ENCODE assay signal across 27 cellular contexts in the genomic region with DNA sequence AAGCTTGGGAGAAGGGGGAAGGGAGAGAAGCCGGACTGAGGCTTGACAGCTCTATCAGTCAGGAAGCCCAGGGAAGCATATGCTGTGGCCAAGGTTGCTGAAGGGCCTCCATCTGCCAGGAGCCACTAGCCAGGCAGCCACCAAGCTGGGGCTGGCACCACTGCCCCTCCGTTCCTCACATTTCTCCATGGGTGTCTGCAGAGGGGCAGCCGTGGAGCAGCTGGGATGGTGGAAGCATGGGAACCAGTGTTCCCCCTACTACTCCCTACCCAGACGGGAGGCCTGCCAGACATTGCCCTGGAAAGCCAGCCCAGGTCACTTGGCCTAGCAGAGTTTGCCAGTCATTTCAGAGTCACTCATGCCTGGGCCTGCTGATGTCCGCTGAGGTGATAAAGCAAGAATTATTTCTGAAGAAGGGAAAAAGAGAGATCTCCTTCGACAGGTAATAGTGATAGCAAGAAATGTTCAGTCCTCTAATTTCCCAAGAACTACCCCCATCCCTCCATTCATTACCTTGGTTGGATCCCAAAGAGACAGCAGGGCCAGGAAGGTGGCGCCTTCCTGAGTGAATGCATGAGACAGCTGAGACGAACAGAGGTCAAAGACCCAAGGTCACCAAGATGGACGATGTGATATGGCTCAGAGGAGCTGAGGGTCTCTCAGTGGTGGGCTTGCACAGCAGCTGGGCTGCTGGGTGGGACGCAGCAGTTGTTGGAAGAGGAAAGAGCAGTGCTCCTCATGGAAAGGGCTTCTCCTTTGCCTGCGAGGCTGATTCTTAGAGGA. TPM values are rescaled to one million over a fixed set of nuclear protein-coding genes. Genes with fewer than 3 reads are reported as not detected.
DNase-seq lines count a peak whose midpoint lies in the region; ATAC-seq, FAIRE-seq and TF ChIP-seq lines count a peak whose summit lies in the region.
"Had no signal": no experiment of that assay in that cellular context is flagged by ENCODE, and none has a peak within 500 bp of the region (broad histone marks: within the 10 kb centered on the region; RNA-seq: fewer than 3 reads in every experiment).

No MANE protein-coding gene starts in this region.

- 0 out of 2 replicates have a peak overlapping the region, but pooled peaks have one; percentile 9 for H3K27ac Mint-ChIP-seq in GM23338
- H3K27ac Mint-ChIP-seq: brain; endodermal cell; natural killer cell treated with Interleukin-12 subunit alpha and Interleukin-12 subunit beta and Interleukin-15 and Interleukin-18, amount 100 ng/mL, for 72 hours; stimulated activated effector memory CD8-positive, alpha-beta T cell treated with anti-CD3 and anti-CD28 coated beads, Interleukin-12 subunit alpha, Interleukin-12 subunit beta, amount 100 ng/mL, for 72 hours had no signal

- H3K4me2 ChIP-seq in GM23338, result no peak overlapping the region

- DNase-seq in activated effector memory CD4-positive, alpha-beta T cell treated with anti-CD3 and anti-CD28 coated beads, Interleukin-2, amount 50 U/mL, for 16 hours, result peak; percentile 14
- no peak for DNase-seq in activated effector memory CD4-positive, alpha-beta T cell treated with Interleukin-2 at 50 U/mL for 16 hours
- no peak for DNase-seq in GM23338 (ENCODE audit: low spot score)
- no peak for DNase-seq in bronchial epithelial cell (ENCODE audit: low read depth)
- DNase-seq in posterior vena cava (ENCODE audit: low spot score), result peak; percentile 51
- no peak for DNase-seq in KG1 (lab: John Stamatoyannopoulos, UW)
- DNase-seq: activated CD4-positive, CD25-positive, alpha-beta regulatory T cell; endodermal cell; GM23248; IMR-90; midbrain; NCI-H1105 treated with DMSO at 0.1 percent for 48 hours; NCI-H2029 treated with DMSO at 0.1 percent for 48 hours; NCI-H226; NCI-H748 treated with DMSO at 0.1 percent for 48 hours; retina; spleen; stimulated activated CD4-positive, alpha-beta T cell treated with anti-CD3 and anti-CD28 coated beads, Interleukin-2, amount 100 ng/mL, for 48 hours had no signal

- H3K4me3 ChIP-seq in GM23338, result no peak overlapping the region
- H3K4me3 ChIP-seq in bronchial epithelial cell (ENCODE audit: low read depth, low read length), result no peak overlapping the region
- H3K4me3 ChIP-seq: coronary artery, esophagus muscularis mucosa, GM23248, spleen, thoracic aorta, vagina had no signal

- no peaks in the 10 kb centered on the region for H3K4me1 ChIP-seq in GM23338 (ENCODE audit: insufficient read depth)
- H3K4me1 ChIP-seq: spleen, vagina had no signal

- H3K27me3 ChIP-seq in GM23338 (ENCODE audit: insufficient read depth), result no peaks in the 10 kb centered on the region
- H3K27me3 ChIP-seq in bronchial epithelial cell (ENCODE audit: control insufficient read depth, insufficient read depth, low read length), result no peaks in the 10 kb centered on the region
- H3K27me3 ChIP-seq: esophagus muscularis mucosa, spleen, vagina had no signal

- no peaks in the 10 kb centered on the region for H3K4me1 Mint-ChIP-seq in GM23338

- intact Hi-C loops in posterior vena cava (cut with DNase I), result no loop called here

- no peaks in the 10 kb centered on the region for H3K36me3 Mint-ChIP-seq in GM23338 (ENCODE audit: low read depth)
- H3K36me3 Mint-ChIP-seq: natural killer cell treated with Interleukin-12 subunit alpha and Interleukin-12 subunit beta and Interleukin-15 and Interleukin-18, amount 100 ng/mL, for 72 hours; stimulated activated effector memory CD8-positive, alpha-beta T cell treated with anti-CD3 and anti-CD28 coated beads, Interleukin-12 subunit alpha, Interleukin-12 subunit beta, amount 100 ng/mL, for 72 hours had no signal

- H3K36me3 ChIP-seq in GM23338 (ENCODE audit: insufficient read depth), result no peaks in the 10 kb centered on the region
- no peaks in the 10 kb centered on the region for H3K36me3 ChIP-seq in bronchial epithelial cell (ENCODE audit: control insufficient read depth, insufficient read depth, low read length)
- H3K36me3 ChIP-seq: spleen, thoracic aorta, vagina had no signal

- H4K20me1 ChIP-seq in GM23338 (replicated peaks; ENCODE audit: insufficient read depth), result no peaks in the 10 kb centered on the region

- peak; percentile 55 for FAIRE-seq in bronchial epithelial cell (lab: Jason Lieb, UNC)

- no peak overlapping the region for H2AFZ ChIP-seq in GM23338
- H2AFZ ChIP-seq: GM23248 had no signal

- H3F3A ChIP-seq in GM23338 (replicated peaks; ENCODE audit: low read depth), result no peaks in the 10 kb centered on the region

- no peaks in the 10 kb centered on the region for H3K79me2 ChIP-seq in GM23338 (replicated peaks; ENCODE audit: insufficient read depth)

- no peaks in the 10 kb centered on the region for H3K9me2 ChIP-seq in GM23338 (ENCODE audit: insufficient read depth)

- H3K27me3 Mint-ChIP-seq in GM23338 (ENCODE audit: insufficient read depth, low read depth, poor library complexity), result peaks cover 4% of the 10 kb centered on the region
- H3K27me3 Mint-ChIP-seq: natural killer cell treated with Interleukin-12 subunit alpha and Interleukin-12 subunit beta and Interleukin-15 and Interleukin-18, amount 100 ng/mL, for 72 hours had no signal

- H3K9me3 Mint-ChIP-seq in GM23338, result no peaks in the 10 kb centered on the region
- H3K9me3 Mint-ChIP-seq: brain; endodermal cell; natural killer cell treated with Interleukin-12 subunit alpha and Interleukin-12 subunit beta and Interleukin-15 and Interleukin-18, amount 100 ng/mL, for 72 hours; stimulated activated effector memory CD8-positive, alpha-beta T cell treated with anti-CD3 and anti-CD28 coated beads, Interleukin-12 subunit alpha, Interleukin-12 subunit beta, amount 100 ng/mL, for 72 hours had no signal

- ATAC-seq in GM23338, result no peak
- ATAC-seq in GM21576 (IDR thresholded peaks at IDR 0.05; ENCODE audit: unreplicated experiment), result no peak
- ATAC-seq in GM18519 (IDR thresholded peaks at IDR 0.05; ENCODE audit: low FRiP score, unreplicated experiment), result no peak
- ATAC-seq: natural killer cell treated with Interleukin-12 subunit alpha and Interleukin-12 subunit beta and Interleukin-15 and Interleukin-18, amount 100 ng/mL, for 72 hours; stimulated activated effector memory CD8-positive, alpha-beta T cell treated with anti-CD3 and anti-CD28 coated beads, Interleukin-12 subunit alpha, Interleukin-12 subunit beta, amount 100 ng/mL, for 72 hours had no signal

- no peak overlapping the region for H3K4me3 Mint-ChIP-seq in GM23338
- H3K4me3 Mint-ChIP-seq: brain; endodermal cell; natural killer cell treated with Interleukin-12 subunit alpha and Interleukin-12 subunit beta and Interleukin-15 and Interleukin-18, amount 100 ng/mL, for 72 hours; stimulated activated effector memory CD8-positive, alpha-beta T cell treated with anti-CD3 and anti-CD28 coated beads, Interleukin-12 subunit alpha, Interleukin-12 subunit beta, amount 100 ng/mL, for 72 hours had no signal

- H3K27ac ChIP-seq in GM23338 (ENCODE audit: low read depth), result no peak overlapping the region
- H3K27ac ChIP-seq: coronary artery, esophagus muscularis mucosa, GM23248, spleen, thoracic aorta, vagina had no signal

- no peak for TF ChIP-seq CTCF in GM23338 (conservative IDR thresholded peaks at IDR 0.05; ENCODE audit: low read depth in 2 of 2)
- no peak for TF ChIP-seq CTCF in bronchial epithelial cell (IDR thresholded peaks at IDR 0.05; ENCODE audit: insufficient read depth, low read length, severe bottlenecking)

TF ChIP-seq in GM23338, 12 proteins besides CTCF, POLR2A, EP300 and RAD21 (continues in another document):
- TF ChIP-seq CREB1 (CRISPR knock-in tag; IDR thresholded peaks at IDR 0.05; ENCODE audit: low read depth), result no peak

RNA-seq across cellular contexts. Expression of gene SNPH, which starts 21.9 kb away (rescaled TPM):
- 3.5 and 5.8 TPM in 2 replicates for total RNA-seq in GM23338 (2014; rRNA removed; shearing (Covaris generic))
- polyA plus RNA-seq in GM23338 (2016; fragmentation: Nextera tagmentation; extraction: Ambion mirVana), result 1.3 and 1.5 TPM in 2 replicates
- total RNA-seq in bronchial epithelial cell (1.7 and 1.8 TPM in 2 replicates), posterior vena cava (10 to 100 TPM in 1 of 2 donors, 1 to 10 TPM in 1; 8.9 to 11.9 TPM)

RNA-seq across cellular contexts. Expression of gene SDCBP2, which starts 41.0 kb away (rescaled TPM):
- total RNA-seq in GM23338 (2014; rRNA removed; shearing (Covaris generic)), result 4.6 and 5.3 TPM in 2 replicates
- 2.9 and 3.2 TPM in 2 replicates for polyA plus RNA-seq in GM23338 (2016; fragmentation: Nextera tagmentation; extraction: Ambion mirVana)
- total RNA-seq in bronchial epithelial cell (96.4 and 176 TPM in 2 replicates), posterior vena cava (1 to 10 TPM; 3.1 to 5.4 TPM)

Comparison
In these comparisons a context has a peak if more than half of its experiments do, and no peak if none do; other contexts are left out.
1. DNase-seq: peak in activated effector memory CD4-positive, alpha-beta T cell treated with anti-CD3 and anti-CD28 coated beads, Interleukin-2, amount 50 U/mL, for 16 hours (single experiment) and posterior vena cava (single experiment); none in activated effector memory CD4-positive, alpha-beta T cell treated with Interleukin-2 at 50 U/mL for 16 hours (single experiment), GM23338 (single experiment), bronchial epithelial cell (single experiment) and KG1 (single experiment).
2. RNA of gene SDCBP2, which starts 41.0 kb away (total RNA-seq): 96.4 to 176 TPM in bronchial epithelial cell; 3.1 to 5.4 TPM in posterior vena cava and 4.6 to 5.3 TPM in GM23338; every median in the first group is over 10 times any median in the second.